In genomic region chr12:50211392-50212070, GRCh38 we compare ENCODE assay signal across 1 cellular context.
TF ChIP-seq lines count a peak whose summit lies in the region.

No MANE protein-coding gene starts in this region.

TF ChIP-seq in K562, 482 proteins besides CTCF, POLR2A, EP300 and RAD21:
- TF ChIP-seq PBX2 (CRISPR knock-in tag; IDR thresholded peaks at IDR 0.05; ENCODE audit: low read depth) (no peak), PBX2 (tag; conservative IDR thresholded peaks at IDR 0.05; ENCODE audit: low read depth) (peak; percentile 73), ETV1 (tag; conservative IDR thresholded peaks at IDR 0.05; ENCODE audit: low read depth) (peak; percentile 32; the same call in 1 of the 2 replicates), ZNF354B (CRISPR knock-in tag; IDR thresholded peaks at IDR 0.05) (no peak), ZNF408 (CRISPR knock-in tag; IDR thresholded peaks at IDR 0.05; ENCODE audit: low read depth) (no peak), MEIS2 (IDR thresholded peaks at IDR 0.05; ENCODE audit: partially characterized antibody) (peak; percentile 64), U2AF2 (optimal IDR thresholded peaks at IDR 0.05; ENCODE audit: low read depth, low read length) (no peak)
